ENCODE assay signal across 8 cellular contexts in genomic region chr6:42217165-42217522, GRCh38. TPM values are rescaled to one million over a fixed set of nuclear protein-coding genes. Genes with fewer than 3 reads are reported as not detected.
A peak's percentile ranks its signal among the peaks of the same experiment; 100 is the strongest.
DNase-seq lines count a peak whose midpoint lies in the region; ATAC-seq and TF ChIP-seq lines count a peak whose summit lies in the region.

No MANE protein-coding gene starts in this region.

- 0 out of 2 replicates have a peak, but pooled peaks cover 5% of the 10 kb centered on the region for H3F3A ChIP-seq in GM23248 (ENCODE audit: insufficient read depth)

- H3K79me2 ChIP-seq in GM23248 (ENCODE audit: insufficient read depth): peaks cover 47% of the 10 kb centered on the region

- in situ Hi-C loops in GM23248 (cut with MboI): no loop called here

- H4K20me1 ChIP-seq in GM23248 (ENCODE audit: insufficient read depth): no peaks in the 10 kb centered on the region

- H3K36me3 ChIP-seq in GM23248 (ENCODE audit: low read depth) (peaks cover 11% of the 10 kb centered on the region), gastroesophageal sphincter (peaks cover 0 to 20% of the 10 kb centered on the region in 2 donors), sigmoid colon (peaks cover 0 to 19% (median 8%) of the 10 kb centered on the region in 4 donors)

- H3K27me3 ChIP-seq in GM23248 (replicated peaks; ENCODE audit: insufficient read depth): no peaks in the 10 kb centered on the region
- H3K27me3 ChIP-seq in gastroesophageal sphincter: no peaks in the 10 kb centered on the region
- no peaks in the 10 kb centered on the region for H3K27me3 ChIP-seq in sigmoid colon

- peak overlapping the region; percentile 93 for H2AFZ ChIP-seq in GM23248

- H3K9ac ChIP-seq in GM23248: peak overlapping the region; percentile 90

- intact Hi-C loops in sigmoid colon (cut with DNase I): loop anchor here (5.0 to 10.0 kb wide), 4 partner anchors 140 to 435 kb away; partner anchors contain the start of genes PRICKLE4, TRERF1 and USP49

- POLR2A ChIA-PET in T-cell (lab: Charles Lee): interaction anchor here (0.7 to 1.1 kb wide), 4 partner anchors 269 to 1359 kb away, joined by 3 to 4 read pairs (median 3); partner anchors contain the start of genes POLH (in 1 of the 2) and XPO5 (in 1 of the 2)

- H3K4me3 Mint-ChIP-seq in T-cell: peak overlapping the region; percentile 97 to 99 (median 98)

- CTCF ChIA-PET in T-cell (lab: Charles Lee): interaction anchor here (0.7 to 2.3 kb wide), 7 partner anchors 296 to 438 kb away, joined by 3 to 12 read pairs (median 4); partner anchors contain the start of genes BYSL (in 1 of the 2), FRS3 (in 1 of the 2) and MED20 (in 1 of the 2)

- TF ChIP-seq EP300 in gastroesophageal sphincter (IDR thresholded peaks at IDR 0.05): no peak
- no peak for TF ChIP-seq EP300 in sigmoid colon (IDR thresholded peaks at IDR 0.05)

- H3K9me3 Mint-ChIP-seq in T-cell: no peaks in the 10 kb centered on the region

- no peaks in the 10 kb centered on the region for H3K9me3 ChIP-seq in GM23248 (ENCODE audit: low read depth)
- no peaks in the 10 kb centered on the region for H3K9me3 ChIP-seq in gastroesophageal sphincter
- no peaks in the 10 kb centered on the region for H3K9me3 ChIP-seq in sigmoid colon

- H3K27me3 Mint-ChIP-seq in T-cell: no peaks in the 10 kb centered on the region

- H3K4me2 ChIP-seq in GM23248 (ENCODE audit: unreplicated experiment): peak overlapping the region; percentile 94

- no peak for TF ChIP-seq POLR2A in gastroesophageal sphincter (IDR thresholded peaks at IDR 0.05)
- no peak for TF ChIP-seq POLR2A in sigmoid colon (IDR thresholded peaks at IDR 0.05)

- H3K27ac ChIP-seq in GM23248: peak overlapping the region; percentile 72
- peak overlapping the region; percentile 48 to 83 (median 75) for H3K27ac ChIP-seq in gastroesophageal sphincter
- H3K27ac ChIP-seq in sigmoid colon: peak overlapping the region; percentile 78 to 86 (median 82)

- ATAC-seq in T-cell (replicated peaks in 1 of 4) (no peak), gastroesophageal sphincter (no peak), HG03432 (IDR thresholded peaks at IDR 0.05; ENCODE audit: unreplicated experiment) (no peak), GM21381 (IDR thresholded peaks at IDR 0.05; ENCODE audit: unreplicated experiment) (no peak)

- peaks cover 15 to 32% (median 28%) of the 10 kb centered on the region in 3 donors for H3K4me1 Mint-ChIP-seq in T-cell

- H3K4me1 ChIP-seq in GM23248 (ENCODE audit: insufficient read depth) (peaks cover 10% of the 10 kb centered on the region), gastroesophageal sphincter (peaks cover 5 to 37% (median 6%) of the 10 kb centered on the region in 3 donors), sigmoid colon (peaks cover 0 to 15% (median 13%) of the 10 kb centered on the region in 4 donors)

- peaks cover 10% of the 10 kb centered on the region for H3K36me3 Mint-ChIP-seq in T-cell

- H3K9me2 ChIP-seq in GM23248 (ENCODE audit: insufficient read depth): no peaks in the 10 kb centered on the region

- no peak for TF ChIP-seq CTCF in gastroesophageal sphincter (IDR thresholded peaks at IDR 0.05)
- TF ChIP-seq CTCF in sigmoid colon (IDR thresholded peaks at IDR 0.05): no peak

- WGBS in GM23248 (ENCODE audit: low coverage in 1 of 2, low lambda C conversion rate in 2 of 2, missing lambda C conversion rate in 2 of 2), 2 experiments: 1% methylated on average over 6 of the region's 6 CpGs
- 0 to 1% methylated on average over 6 of the region's 6 CpGs for WGBS in gastroesophageal sphincter (ENCODE audit: low coverage in 1 of 2), 2 donors
- WGBS in sigmoid colon, 2 donors: 2 to 3% methylated on average over 6 of the region's 6 CpGs

- H3K27ac Mint-ChIP-seq in T-cell: peak overlapping the region; percentile 96 to 97

- peak; percentile 42 for DNase-seq in GM23248
- DNase-seq in T-cell: no peak
- no peak for DNase-seq in sigmoid colon
- no peak for DNase-seq in foreskin melanocyte
- no peak for DNase-seq in HK-2 (ENCODE audit: unreplicated experiment)

- H3K4me3 ChIP-seq in GM23248: peak overlapping the region; percentile 93
- peak overlapping the region; percentile 65 to 84 for H3K4me3 ChIP-seq in gastroesophageal sphincter
- peak overlapping the region; percentile 60 to 73 (median 72) for H3K4me3 ChIP-seq in sigmoid colon

RNA-seq across cellular contexts. Expression of gene MRPS10, which starts 0.5 kb away (rescaled TPM):
- 79.8 and 82.1 TPM in 2 replicates for total RNA-seq in GM23248 (2014; rRNA removed; shearing (Covaris generic))
- polyA plus RNA-seq in GM23248 (2016; fragmentation: Nextera tagmentation; extraction: Ambion mirVana): 60.6 and 65.1 TPM in 2 replicates
- 10 to 100 TPM; 17.6 to 23.6 (median 20.5) TPM for total RNA-seq in T-cell
- 10 to 100 TPM; 29.2 to 45.1 (median 34.8) TPM for total RNA-seq in gastroesophageal sphincter
- 10 to 100 TPM; 27.7 to 35.2 (median 32.8) TPM for total RNA-seq in sigmoid colon
- 10 to 100 TPM; 28.8 to 41.4 (median 33.0) TPM for polyA plus RNA-seq in sigmoid colon

RNA-seq across cellular contexts. Expression of gene GUCA1B, which starts 22.4 kb away (rescaled TPM):
- total RNA-seq in GM23248 (2014; rRNA removed; shearing (Covaris generic)): 0.22 and 1.3 TPM in 2 replicates
- polyA plus RNA-seq in GM23248 (2016; fragmentation: Nextera tagmentation; extraction: Ambion mirVana) (not detected in 2 replicates), sigmoid colon (under 1 TPM in 1 of 3 donors, not detected in 2; 0.82 TPM)
- total RNA-seq in T-cell (1 to 10 TPM; 1.3 to 5.3 (median 3.6) TPM), gastroesophageal sphincter (1 to 10 TPM in 1 of 4 donors, under 1 TPM in 2, not detected in 1; 0.62 to 1.8 (median 0.81) TPM), sigmoid colon (1 to 10 TPM in 1 of 4 donors, under 1 TPM in 2, not detected in 1; 0.36 to 2.8 (median 0.82) TPM)

RNA-seq across cellular contexts. Expression of gene GUCA1A, which starts 44.0 kb away (rescaled TPM):
- total RNA-seq in GM23248 (2014; rRNA removed; shearing (Covaris generic)): not detected in 2 replicates
- not detected in 2 replicates for polyA plus RNA-seq in GM23248 (2016; fragmentation: Nextera tagmentation; extraction: Ambion mirVana)
- total RNA-seq in T-cell: not detected
- total RNA-seq in gastroesophageal sphincter: under 1 TPM in 1 of 4 donors, not detected in 3; 0.46 TPM
- total RNA-seq in sigmoid colon: under 1 TPM in 1 of 4 donors, not detected in 3; 0.36 TPM
- polyA plus RNA-seq in sigmoid colon: under 1 TPM in 1 of 3 donors, not detected in 2; 0.15 TPM
